Comparison of ENCODE assay signal across 8 cellular contexts in the genomic region with DNA sequence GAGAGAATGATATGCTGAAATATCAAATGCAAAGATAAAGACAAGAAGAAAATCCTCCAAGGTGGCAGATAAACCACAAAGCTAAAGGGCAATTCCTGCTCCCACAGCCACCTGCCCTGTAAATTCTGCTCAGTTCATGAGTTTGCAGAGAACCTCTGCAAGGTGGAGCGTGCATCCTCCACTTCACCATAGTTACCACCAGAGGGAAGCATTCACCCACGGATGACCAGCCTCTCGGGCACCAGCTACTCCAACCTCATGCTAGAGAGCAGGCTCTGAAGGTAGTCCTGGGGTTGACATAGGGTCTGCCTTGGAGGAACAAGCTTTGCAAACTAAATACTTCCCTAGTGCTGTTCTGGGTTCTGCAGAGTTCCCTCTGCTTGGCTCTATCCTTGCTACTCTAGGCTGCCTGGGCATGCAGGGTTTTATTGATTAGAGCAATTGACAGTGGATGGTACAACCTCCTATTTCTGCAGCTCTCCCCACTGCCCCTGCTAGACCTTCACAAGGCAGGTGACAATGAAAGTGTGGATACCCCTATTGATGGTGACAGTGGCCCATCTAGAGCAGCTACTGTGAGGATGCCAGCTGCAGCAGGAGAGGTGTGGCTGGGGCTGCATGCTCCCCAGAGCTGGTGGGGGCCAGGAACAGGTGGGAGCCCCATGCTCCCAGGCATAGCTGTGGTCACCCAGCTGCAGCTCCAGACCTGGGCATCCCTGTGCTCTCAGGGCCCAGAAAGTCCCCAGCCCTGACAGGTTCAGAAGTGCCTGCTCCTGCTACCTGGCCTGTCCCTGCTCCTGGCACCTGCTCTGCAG. TPM values are rescaled to one million over a fixed set of nuclear protein-coding genes. Genes with fewer than 3 reads are reported as not detected.
DNase-seq lines count a peak whose midpoint lies in the region; ATAC-seq and TF ChIP-seq lines count a peak whose summit lies in the region.

No MANE protein-coding gene starts in this region.

- no peaks in the 10 kb centered on the region for H3K4me1 ChIP-seq in BE2C

- no peak overlapping the region for H3K4me3 ChIP-seq in BE2C (ENCODE audit: low read depth, low read length)

- intact Hi-C loops in head of caudate nucleus (cut with DNase I), result loop anchor here (5.0 to 10.0 kb wide), 2 partner anchors 60 to 997 kb away; no protein-coding TSS in a partner anchor
- intact Hi-C loops in posterior cingulate gyrus (cut with DNase I), result loop anchor here (1.0 to 5.0 kb wide), 2 partner anchors 60 to 981 kb away; no protein-coding TSS in a partner anchor

- H3K36me3 ChIP-seq in BE2C, result no peaks in the 10 kb centered on the region

- CTCF ChIA-PET in activated naive CD4-positive, alpha-beta T cell treated with anti-CD3 and anti-CD28 coated beads, Interleukin-2, amount 10 ng/mL, durations not matched to agents 7 days and 5 days (lab: Charles Lee), result interaction anchor here (0.8 to 2.9 kb wide), 17 partner anchors 11 to 981 kb away, joined by 3 to 19 read pairs (median 4); no protein-coding TSS in a partner anchor

- H3K27me3 ChIP-seq in BE2C, result no peaks in the 10 kb centered on the region

- peaks cover 11% of the 10 kb centered on the region for H3K27me3 Mint-ChIP-seq in activated naive CD4-positive, alpha-beta T cell treated with anti-CD3 and anti-CD28 coated beads, Interleukin-2, amount 10 ng/mL, durations not matched to agents 7 days and 5 days

- H3K9me3 Mint-ChIP-seq in activated naive CD4-positive, alpha-beta T cell treated with anti-CD3 and anti-CD28 coated beads, Interleukin-2, amount 10 ng/mL, durations not matched to agents 7 days and 5 days, result no peaks in the 10 kb centered on the region

- DNase-seq in BE2C, result peak; percentile 42
- DNase-seq in RPMI8226, result peak; percentile 52
- peak; percentile 77 for DNase-seq in activated naive CD4-positive, alpha-beta T cell treated with anti-CD3 and anti-CD28 coated beads, Interleukin-2, amount 10 ng/mL, durations not matched to agents 7 days and 5 days
- peak; percentile 61 to 90 (median 79) for DNase-seq in head of caudate nucleus
- DNase-seq in posterior cingulate gyrus, result peak; percentile 54 to 96 (median 78)

- no peaks in the 10 kb centered on the region for H3K36me3 Mint-ChIP-seq in activated naive CD4-positive, alpha-beta T cell treated with anti-CD3 and anti-CD28 coated beads, Interleukin-2, amount 10 ng/mL, durations not matched to agents 7 days and 5 days

- no peak overlapping the region for H3K27ac Mint-ChIP-seq in activated naive CD4-positive, alpha-beta T cell treated with anti-CD3 and anti-CD28 coated beads, Interleukin-2, amount 10 ng/mL, durations not matched to agents 7 days and 5 days

- peak; percentile 93 for ATAC-seq in GM18868 (IDR thresholded peaks at IDR 0.05; ENCODE audit: unreplicated experiment)
- peak; percentile 71 for ATAC-seq in HG03521 (IDR thresholded peaks at IDR 0.05; ENCODE audit: unreplicated experiment)
- ATAC-seq in HG02840 (IDR thresholded peaks at IDR 0.05; ENCODE audit: low FRiP score, unreplicated experiment), result no peak

- peak; percentile 60 for TF ChIP-seq CTCF in BE2C (IDR thresholded peaks at IDR 0.05; ENCODE audit: low read depth, low read length)

- H3K4me3 Mint-ChIP-seq in activated naive CD4-positive, alpha-beta T cell treated with anti-CD3 and anti-CD28 coated beads, Interleukin-2, amount 10 ng/mL, durations not matched to agents 7 days and 5 days, result no peak overlapping the region

- no peaks in the 10 kb centered on the region for H3K4me1 Mint-ChIP-seq in activated naive CD4-positive, alpha-beta T cell treated with anti-CD3 and anti-CD28 coated beads, Interleukin-2, amount 10 ng/mL, durations not matched to agents 7 days and 5 days

- no peaks in the 10 kb centered on the region; the same call in 1 of the 2 replicates for H3K9me3 ChIP-seq in BE2C

RNA-seq across cellular contexts. Expression of a gene that starts 51.1 kb away (rescaled TPM):
- polyA plus RNA-seq in BE2C (2012; ENCODE audit: insufficient read depth, insufficient read length, low read depth), result not detected

RNA-seq across cellular contexts. Expression of a gene that starts 58.0 kb away (rescaled TPM):
- polyA plus RNA-seq in BE2C (2012; ENCODE audit: insufficient read depth, insufficient read length, low read depth), result not detected
